ENCODE assay signal across 21 cellular contexts in genomic region chr9:87451149-87451548, GRCh38. TPM values are rescaled to one million over a fixed set of nuclear protein-coding genes. Genes with fewer than 3 reads are reported as not detected.
DNase-seq lines count a peak whose midpoint lies in the region; ATAC-seq, FAIRE-seq and TF ChIP-seq lines count a peak whose summit lies in the region.
"Had no signal": no experiment of that assay in that cellular context is flagged by ENCODE, and none has a peak within 500 bp of the region (broad histone marks: within the 10 kb centered on the region; RNA-seq: fewer than 3 reads in every experiment).

No MANE protein-coding gene starts in this region.

- H4K20me1 ChIP-seq in GM23338 (replicated peaks; ENCODE audit: insufficient read depth) = no peaks in the 10 kb centered on the region
- H4K20me1 ChIP-seq: BLaER1 treated with 17β-estradiol and CSF1 and Interleukin-3, amounts not matched to agents 10 nM and 100 nM had no signal

- no peak for TF ChIP-seq CTCF in 22Rv1 (IDR thresholded peaks at IDR 0.05)
- TF ChIP-seq CTCF in GM23338 (conservative IDR thresholded peaks at IDR 0.05; ENCODE audit: low read depth in 2 of 2) = no peak

- peaks cover 25% of the 10 kb centered on the region for H3K36me3 Mint-ChIP-seq in GM23338 (ENCODE audit: low read depth)

- FAIRE-seq in islet of Langerhans (lab: Jason Lieb, UNC) (peak; percentile 17), HTR-8/SVneo (lab: Jason Lieb, UNC) (no peak)
- FAIRE-seq: G401.6, GM12891, GM19239, H1 had no signal

- H3K4me2 ChIP-seq in GM23338 = no peak overlapping the region
- H3K4me2 ChIP-seq: BLaER1 treated with 17β-estradiol and CSF1 and Interleukin-3, amounts not matched to agents 10 nM and 100 nM had no signal

- DNase-seq in GM23338 (ENCODE audit: low spot score) (no peak), NCI-H748 (lab: John Stamatoyannopoulos, UW; ENCODE audit: unreplicated experiment) (peak; percentile 58), HTR-8/SVneo (ENCODE audit: insufficient read length, low spot score) (no peak), SW 1271 (lab: John Stamatoyannopoulos, UW) (no peak), dedifferentiated amniotic fluid mesenchymal stem cell (ENCODE audit: extremely low spot score) (no peak)
- DNase-seq: ACHN; Calu3; CD4-positive, alpha-beta T cell; DMS 273 treated with DMSO at 0.1 percent for 48 hours; DMS79 treated with DMSO at 0.1 percent for 48 hours; EL had no signal

- peak overlapping the region; percentile 52; the same call in 1 of the 2 replicates for H2AFZ ChIP-seq in GM23338

- H3K4me1 ChIP-seq in GM23338 (ENCODE audit: insufficient read depth) = no peaks in the 10 kb centered on the region
- H3K4me1 ChIP-seq: BLaER1 treated with 17β-estradiol and CSF1 and Interleukin-3, amounts not matched to agents 10 nM and 100 nM; HAP-1 had no signal

- peaks cover 8% of the 10 kb centered on the region for H3K27me3 Mint-ChIP-seq in GM23338 (ENCODE audit: insufficient read depth, low read depth, poor library complexity)

- H3K27me3 ChIP-seq in GM23338 (ENCODE audit: insufficient read depth) = no peaks in the 10 kb centered on the region
- H3K27me3 ChIP-seq: BLaER1 treated with 17β-estradiol and CSF1 and Interleukin-3, amounts not matched to agents 10 nM and 100 nM had no signal

- H3K4me3 Mint-ChIP-seq in GM23338 = no peak overlapping the region
- H3K4me3 Mint-ChIP-seq: CD4-positive, alpha-beta T cell; IgD-negative memory B cell had no signal

- H3K36me3 ChIP-seq in GM23338 (ENCODE audit: insufficient read depth) = peaks cover 11% of the 10 kb centered on the region; the same call in 1 of the 2 replicates
- H3K36me3 ChIP-seq: HAP-1 had no signal

- H3K27ac ChIP-seq in 22Rv1 (peak overlapping the region; percentile 14; the same call in 1 of the 2 replicates), GM23338 (ENCODE audit: low read depth) (no peak overlapping the region)
- H3K27ac ChIP-seq: BLaER1 treated with 17β-estradiol and CSF1 and Interleukin-3, amounts not matched to agents 10 nM and 100 nM had no signal

- no peaks in the 10 kb centered on the region for H3K79me2 ChIP-seq in GM23338 (replicated peaks; ENCODE audit: insufficient read depth)

- no peak overlapping the region for H3K27ac Mint-ChIP-seq in GM23338
- H3K27ac Mint-ChIP-seq: CD4-positive, alpha-beta T cell had no signal

- peaks cover 27% of the 10 kb centered on the region for H3K9me3 Mint-ChIP-seq in GM23338

- no peaks in the 10 kb centered on the region for H3F3A ChIP-seq in GM23338 (replicated peaks; ENCODE audit: low read depth)

- no peak overlapping the region for H3K4me3 ChIP-seq in GM23338
- H3K4me3 ChIP-seq: BLaER1 treated with 17β-estradiol and CSF1 and Interleukin-3, amounts not matched to agents 10 nM and 100 nM; HAP-1 had no signal

- ATAC-seq in GM23338 (no peak), esophagus mucosa (no peak)

- no peaks in the 10 kb centered on the region for H3K9me2 ChIP-seq in GM23338 (ENCODE audit: insufficient read depth)

- peaks cover 7% of the 10 kb centered on the region for H3K4me1 Mint-ChIP-seq in GM23338

TF ChIP-seq in GM23338, 12 proteins besides CTCF, POLR2A, EP300 and RAD21:
- TF ChIP-seq ZNF331 (CRISPR knock-in tag; IDR thresholded peaks at IDR 0.05; ENCODE audit: low read depth) (no peak), EZH2 (IDR thresholded peaks at IDR 0.05; ENCODE audit: low read depth, unreplicated experiment) (no peak), JUNB (IDR thresholded peaks at IDR 0.05; ENCODE audit: unreplicated experiment) (no peak), STAT1 (IDR thresholded peaks at IDR 0.05; ENCODE audit: unreplicated experiment) (no peak), ZNF114 (CRISPR knock-in tag; IDR thresholded peaks at IDR 0.05) (no peak), CREB1 (CRISPR knock-in tag; IDR thresholded peaks at IDR 0.05; ENCODE audit: low read depth) (no peak)
- TF ChIP-seq, protein P1, sequence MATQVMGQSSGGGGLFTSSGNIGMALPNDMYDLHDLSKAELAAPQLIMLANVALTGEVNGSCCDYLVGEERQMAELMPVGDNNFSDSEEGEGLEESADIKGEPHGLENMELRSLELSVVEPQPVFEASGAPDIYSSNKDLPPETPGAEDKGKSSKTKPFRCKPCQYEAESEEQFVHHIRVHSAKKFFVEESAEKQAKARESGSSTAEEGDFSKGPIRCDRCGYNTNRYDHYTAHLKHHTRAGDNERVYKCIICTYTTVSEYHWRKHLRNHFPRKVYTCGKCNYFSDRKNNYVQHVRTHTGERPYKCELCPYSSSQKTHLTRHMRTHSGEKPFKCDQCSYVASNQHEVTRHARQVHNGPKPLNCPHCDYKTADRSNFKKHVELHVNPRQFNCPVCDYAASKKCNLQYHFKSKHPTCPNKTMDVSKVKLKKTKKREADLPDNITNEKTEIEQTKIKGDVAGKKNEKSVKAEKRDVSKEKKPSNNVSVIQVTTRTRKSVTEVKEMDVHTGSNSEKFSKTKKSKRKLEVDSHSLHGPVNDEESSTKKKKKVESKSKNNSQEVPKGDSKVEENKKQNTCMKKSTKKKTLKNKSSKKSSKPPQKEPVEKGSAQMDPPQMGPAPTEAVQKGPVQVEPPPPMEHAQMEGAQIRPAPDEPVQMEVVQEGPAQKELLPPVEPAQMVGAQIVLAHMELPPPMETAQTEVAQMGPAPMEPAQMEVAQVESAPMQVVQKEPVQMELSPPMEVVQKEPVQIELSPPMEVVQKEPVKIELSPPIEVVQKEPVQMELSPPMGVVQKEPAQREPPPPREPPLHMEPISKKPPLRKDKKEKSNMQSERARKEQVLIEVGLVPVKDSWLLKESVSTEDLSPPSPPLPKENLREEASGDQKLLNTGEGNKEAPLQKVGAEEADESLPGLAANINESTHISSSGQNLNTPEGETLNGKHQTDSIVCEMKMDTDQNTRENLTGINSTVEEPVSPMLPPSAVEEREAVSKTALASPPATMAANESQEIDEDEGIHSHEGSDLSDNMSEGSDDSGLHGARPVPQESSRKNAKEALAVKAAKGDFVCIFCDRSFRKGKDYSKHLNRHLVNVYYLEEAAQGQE (IDR thresholded peaks at IDR 0.05; ENCODE audit: unreplicated experiment) = no peak
- TF ChIP-seq, protein P2, sequence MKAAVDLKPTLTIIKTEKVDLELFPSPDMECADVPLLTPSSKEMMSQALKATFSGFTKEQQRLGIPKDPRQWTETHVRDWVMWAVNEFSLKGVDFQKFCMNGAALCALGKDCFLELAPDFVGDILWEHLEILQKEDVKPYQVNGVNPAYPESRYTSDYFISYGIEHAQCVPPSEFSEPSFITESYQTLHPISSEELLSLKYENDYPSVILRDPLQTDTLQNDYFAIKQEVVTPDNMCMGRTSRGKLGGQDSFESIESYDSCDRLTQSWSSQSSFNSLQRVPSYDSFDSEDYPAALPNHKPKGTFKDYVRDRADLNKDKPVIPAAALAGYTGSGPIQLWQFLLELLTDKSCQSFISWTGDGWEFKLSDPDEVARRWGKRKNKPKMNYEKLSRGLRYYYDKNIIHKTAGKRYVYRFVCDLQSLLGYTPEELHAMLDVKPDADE (IDR thresholded peaks at IDR 0.05) = no peak

RNA-seq across cellular contexts. Expression of gene DAPK1, which starts 46.5 kb away (rescaled TPM):
- 109 and 134 TPM in 2 replicates for total RNA-seq in GM23338 (2014; rRNA removed; shearing (Covaris generic))
- polyA plus RNA-seq in GM23338 (2016; fragmentation: Nextera tagmentation; extraction: Ambion mirVana) = 32.2 and 37.0 TPM in 2 replicates
- 5.4 TPM for total RNA-seq in esophagus mucosa

Comparison
In these comparisons a context has a peak if more than half of its experiments do, and no peak if none do; other contexts are left out.
1. RNA of gene DAPK1, which starts 46.5 kb away (total RNA-seq): 109 to 134 TPM in GM23338; 5.4 TPM in esophagus mucosa (single experiment); every median in the first group is over 10 times any median in the second.